ENCODE assay signal across 21 cellular contexts in the genomic region with DNA sequence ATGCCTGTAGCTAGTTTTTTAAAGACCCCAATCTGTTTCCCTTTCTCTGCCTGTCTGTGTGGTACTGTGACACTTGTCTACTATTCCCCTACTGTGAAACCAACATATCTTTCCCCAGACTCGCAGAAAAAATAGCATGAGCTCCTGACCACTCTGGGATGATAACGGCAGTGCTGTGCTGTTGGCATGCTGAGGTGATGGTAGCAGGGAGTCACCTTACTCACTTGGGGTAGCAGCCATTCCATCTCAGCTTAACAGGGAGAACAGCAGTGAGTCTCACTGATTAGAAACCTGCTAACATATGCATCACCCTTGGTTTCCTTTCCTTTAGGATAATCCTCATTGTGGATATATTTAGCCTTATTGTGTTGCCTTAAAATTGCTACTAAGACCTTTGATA.
"Had no signal": no experiment of that assay in that cellular context is flagged by ENCODE, and none has a peak within 500 bp of the region (broad histone marks: within the 10 kb centered on the region; RNA-seq: fewer than 3 reads in every experiment).

No MANE protein-coding gene starts in this region.

- H3K36me3 Mint-ChIP-seq: natural killer cell treated with Interleukin-12 subunit alpha and Interleukin-12 subunit beta and Interleukin-15 and Interleukin-18, amount 100 ng/mL, for 72 hours; stimulated activated memory B cell treated with anti-CD40 and anti-IgM and Interleukin-4, amounts not matched to agents 10 μg/mL and 1 μg/mL and 100 μg/mL, for 72 hours had no signal

- H3K36me3 ChIP-seq: colonic mucosa, heart left ventricle, left lung, pancreas, right lobe of liver, tibial nerve, upper lobe of right lung, vagina had no signal

- H3K27me3 Mint-ChIP-seq: natural killer cell treated with Interleukin-12 subunit alpha and Interleukin-12 subunit beta and Interleukin-15 and Interleukin-18, amount 100 ng/mL, for 72 hours; progenitor cell of endocrine pancreas; stimulated activated memory B cell treated with anti-CD40 and anti-IgM and Interleukin-4, amounts not matched to agents 10 μg/mL and 1 μg/mL and 100 μg/mL, for 72 hours; stimulated activated naive CD8-positive, alpha-beta T cell treated with anti-CD3 and anti-CD28 coated beads, Interleukin-15, Interleukin-2, amounts not matched to agents 100 ng/mL and 50 ng/mL, for 24 hours had no signal

- H3K27ac ChIP-seq: colonic mucosa, heart left ventricle, pancreas, right lobe of liver, testis, tibial nerve, upper lobe of right lung, vagina had no signal

- H3K27ac Mint-ChIP-seq: natural killer cell treated with Interleukin-12 subunit alpha and Interleukin-12 subunit beta and Interleukin-15 and Interleukin-18, amount 100 ng/mL, for 72 hours; progenitor cell of endocrine pancreas; stimulated activated memory B cell treated with anti-CD40 and anti-IgM and Interleukin-4, amounts not matched to agents 10 μg/mL and 1 μg/mL and 100 μg/mL, for 72 hours; stimulated activated naive CD8-positive, alpha-beta T cell treated with anti-CD3 and anti-CD28 coated beads, Interleukin-15, Interleukin-2, amounts not matched to agents 100 ng/mL and 50 ng/mL, for 24 hours had no signal

- H3K4me3 Mint-ChIP-seq: natural killer cell treated with Interleukin-12 subunit alpha and Interleukin-12 subunit beta and Interleukin-15 and Interleukin-18, amount 100 ng/mL, for 72 hours; stimulated activated memory B cell treated with anti-CD40 and anti-IgM and Interleukin-4, amounts not matched to agents 10 μg/mL and 1 μg/mL and 100 μg/mL, for 72 hours; stimulated activated naive CD8-positive, alpha-beta T cell treated with anti-CD3 and anti-CD28 coated beads, Interleukin-15, Interleukin-2, amounts not matched to agents 100 ng/mL and 50 ng/mL, for 24 hours had no signal

- H3K9me3 ChIP-seq: colonic mucosa, left lung, mucosa of descending colon, pancreas, right lobe of liver, testis, tibial nerve, upper lobe of right lung, vagina had no signal

- DNase-seq: colonic mucosa; dermis blood vessel endothelial cell; heart left ventricle; hippocampal formation; islet precursor cell; left lung; mucosa of descending colon; occipital lobe; pancreas; right lobe of liver; stimulated activated CD4-positive, alpha-beta T cell treated with anti-CD3 and anti-CD28 coated beads, Interleukin-1b, Interleukin-23, amount 100 ng/mL, for 48 hours; stimulated activated CD4-positive, alpha-beta T cell treated with anti-CD3 and anti-CD28 coated beads, Interleukin-4, amount 100 ng/mL, for 24 hours; testis; upper lobe of right lung had no signal

- H3K4me1 ChIP-seq: colonic mucosa, left lung, upper lobe of right lung, vagina had no signal

- ATAC-seq: left lung; mucosa of descending colon; natural killer cell treated with Interleukin-12 subunit alpha and Interleukin-12 subunit beta and Interleukin-15 and Interleukin-18, amount 100 ng/mL, for 72 hours; pancreas; right lobe of liver; stimulated activated memory B cell treated with anti-CD40 and anti-IgM and Interleukin-4, amounts not matched to agents 10 μg/mL and 1 μg/mL and 100 μg/mL, for 72 hours; upper lobe of right lung had no signal

- H3K27me3 ChIP-seq: colonic mucosa, heart left ventricle, left lung, pancreas, right lobe of liver, testis, tibial nerve, upper lobe of right lung, vagina had no signal

- FAIRE-seq: pancreas had no signal

- H3K4me3 ChIP-seq: colonic mucosa, heart left ventricle, left lung, lung, mucosa of descending colon, pancreas, right lobe of liver, testis, tibial nerve, upper lobe of right lung, vagina had no signal

- H3K4me1 Mint-ChIP-seq: stimulated activated memory B cell treated with anti-CD40 and anti-IgM and Interleukin-4, amounts not matched to agents 10 μg/mL and 1 μg/mL and 100 μg/mL, for 72 hours had no signal
